ENCODE assay signal across 1 cellular context in the genomic region with DNA sequence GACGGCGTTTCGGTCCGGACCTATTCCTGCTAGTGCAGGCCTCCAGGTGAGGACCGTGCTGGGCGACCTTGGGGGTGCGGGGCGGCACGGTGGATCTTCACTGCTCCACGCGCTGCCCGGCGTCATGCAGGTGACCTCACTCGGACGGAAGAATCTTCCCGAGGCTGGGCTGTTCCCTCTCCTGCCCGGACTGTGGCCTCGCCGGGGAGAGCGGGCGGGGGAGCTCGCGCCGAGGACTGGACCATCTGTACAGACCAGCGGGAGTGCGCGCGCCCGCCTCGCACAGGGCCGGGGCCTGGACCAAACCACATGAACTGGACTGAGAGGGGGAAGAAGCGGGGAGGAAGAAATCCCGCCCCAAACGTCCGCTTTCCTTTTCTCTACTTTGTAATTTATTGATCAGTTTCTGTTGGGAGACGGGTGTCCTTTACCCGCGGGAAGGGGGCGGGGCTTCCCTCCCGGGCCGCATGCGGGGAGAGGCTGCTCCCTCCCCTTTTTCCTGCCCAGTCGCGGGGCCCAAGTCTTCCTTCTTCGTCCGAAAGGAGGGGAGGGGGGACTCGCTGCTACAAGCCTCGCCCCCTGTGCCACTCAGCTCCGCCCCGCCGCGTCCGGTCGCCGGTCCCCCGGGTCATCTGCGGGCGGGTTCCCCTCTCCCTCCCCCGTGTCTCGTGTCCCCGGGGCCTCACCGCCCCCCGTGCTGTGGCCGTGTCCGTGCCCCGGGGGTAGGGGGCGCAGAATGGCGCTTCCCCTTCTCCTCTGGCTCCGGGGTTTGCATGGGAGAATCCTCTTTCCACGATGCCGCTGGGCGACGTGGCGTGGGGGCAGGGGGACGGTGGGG.
TF ChIP-seq lines count a peak whose summit lies in the region.

No MANE protein-coding gene starts in this region.

TF ChIP-seq in HepG2, 621 proteins besides CTCF, POLR2A, EP300 and RAD21 (continued from another document and continues in another):
- TF ChIP-seq, protein P1, sequence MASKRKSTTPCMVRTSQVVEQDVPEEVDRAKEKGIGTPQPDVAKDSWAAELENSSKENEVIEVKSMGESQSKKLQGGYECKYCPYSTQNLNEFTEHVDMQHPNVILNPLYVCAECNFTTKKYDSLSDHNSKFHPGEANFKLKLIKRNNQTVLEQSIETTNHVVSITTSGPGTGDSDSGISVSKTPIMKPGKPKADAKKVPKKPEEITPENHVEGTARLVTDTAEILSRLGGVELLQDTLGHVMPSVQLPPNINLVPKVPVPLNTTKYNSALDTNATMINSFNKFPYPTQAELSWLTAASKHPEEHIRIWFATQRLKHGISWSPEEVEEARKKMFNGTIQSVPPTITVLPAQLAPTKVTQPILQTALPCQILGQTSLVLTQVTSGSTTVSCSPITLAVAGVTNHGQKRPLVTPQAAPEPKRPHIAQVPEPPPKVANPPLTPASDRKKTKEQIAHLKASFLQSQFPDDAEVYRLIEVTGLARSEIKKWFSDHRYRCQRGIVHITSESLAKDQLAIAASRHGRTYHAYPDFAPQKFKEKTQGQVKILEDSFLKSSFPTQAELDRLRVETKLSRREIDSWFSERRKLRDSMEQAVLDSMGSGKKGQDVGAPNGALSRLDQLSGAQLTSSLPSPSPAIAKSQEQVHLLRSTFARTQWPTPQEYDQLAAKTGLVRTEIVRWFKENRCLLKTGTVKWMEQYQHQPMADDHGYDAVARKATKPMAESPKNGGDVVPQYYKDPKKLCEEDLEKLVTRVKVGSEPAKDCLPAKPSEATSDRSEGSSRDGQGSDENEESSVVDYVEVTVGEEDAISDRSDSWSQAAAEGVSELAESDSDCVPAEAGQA (IDR thresholded peaks at IDR 0.05; ENCODE audit: low read depth), result peak; percentile 70; the same call in 1 of the 2 replicates
- TF ChIP-seq, protein P1 (CRISPR knock-in tag; IDR thresholded peaks at IDR 0.05; ENCODE audit: borderline replicate concordance), result no peak
- TF ChIP-seq TAF15 (IDR thresholded peaks at IDR 0.05; ENCODE audit: low read depth, low read length, poor library complexity, severe bottlenecking) (no peak), GLI4 (CRISPR knock-in tag; IDR thresholded peaks at IDR 0.05; ENCODE audit: borderline replicate concordance) (peak; percentile 8; the same call in 1 of the 2 replicates), ZNF543 (CRISPR knock-in tag; IDR thresholded peaks at IDR 0.05) (no peak; the same call in 1 of the 2 replicates), CHD4 (IDR thresholded peaks at IDR 0.05; ENCODE audit: borderline replicate concordance, low read length) (no peak), RCOR2 (CRISPR knock-in tag; IDR thresholded peaks at IDR 0.05) (no peak), AGO1 (IDR thresholded peaks at IDR 0.05; ENCODE audit: low read depth, low read length, poor library complexity, severe bottlenecking) (no peak), YEATS2 (CRISPR knock-in tag; IDR thresholded peaks at IDR 0.05; ENCODE audit: borderline replicate concordance) (no peak), PHF20 (CRISPR knock-in tag; IDR thresholded peaks at IDR 0.05) (peak; percentile 56), EZH2 (conservative IDR thresholded peaks at IDR 0.05; ENCODE audit: low read depth, low read length) (no peak), KLF12 (CRISPR knock-in tag; IDR thresholded peaks at IDR 0.05; ENCODE audit: borderline replicate concordance) (peak; percentile 61; the same call in 1 of the 2 replicates), ZIK1 (CRISPR knock-in tag; IDR thresholded peaks at IDR 0.05; ENCODE audit: borderline replicate concordance, low read depth) (peak; percentile 49; the same call in 1 of the 2 replicates), SPEN (CRISPR knock-in tag; IDR thresholded peaks at IDR 0.05; ENCODE audit: low read depth) (peak; percentile 36; the same call in 1 of the 2 replicates), ZKSCAN1 (IDR thresholded peaks at IDR 0.05; ENCODE audit: low read length) (no peak), ZNF350 (CRISPR knock-in tag; IDR thresholded peaks at IDR 0.05; ENCODE audit: borderline replicate concordance, low read depth) (peak; percentile 47; the same call in 1 of the 2 replicates), CHD2 (IDR thresholded peaks at IDR 0.05; ENCODE audit: low read depth, low read length) (no peak), ZNF788 (CRISPR knock-in tag; IDR thresholded peaks at IDR 0.05; ENCODE audit: borderline replicate concordance) (peak; percentile 81), MEF2D (CRISPR knock-in tag; IDR thresholded peaks at IDR 0.05) (no peak; the same call in 1 of the 2 replicates), PRPF4 (IDR thresholded peaks at IDR 0.05; ENCODE audit: low read depth, low read length, poor library complexity, severe bottlenecking) (no peak), TRIM24 (CRISPR knock-in tag; IDR thresholded peaks at IDR 0.05) (no peak), ZNF44 (CRISPR knock-in tag; IDR thresholded peaks at IDR 0.05) (0 out of 2 replicates have a peak, but pooled peaks have one; percentile 13), ZNF264 (CRISPR knock-in tag; IDR thresholded peaks at IDR 0.05) (no peak), ZNF772 (CRISPR knock-in tag; IDR thresholded peaks at IDR 0.05) (peak; percentile 93), ZNF34 (CRISPR knock-in tag; IDR thresholded peaks at IDR 0.05; ENCODE audit: borderline replicate concordance) (no peak), ZNF335 (CRISPR knock-in tag; IDR thresholded peaks at IDR 0.05) (no peak), RFX1 (IDR thresholded peaks at IDR 0.05) (no peak), FOXC1 (CRISPR knock-in tag; IDR thresholded peaks at IDR 0.05; ENCODE audit: borderline replicate concordance) (no peak), ZNF224 (CRISPR knock-in tag; IDR thresholded peaks at IDR 0.05) (peak; percentile 80; the same call in 1 of the 2 replicates), ZNF121 (CRISPR knock-in tag; IDR thresholded peaks at IDR 0.05) (peak; percentile 15; the same call in 1 of the 2 replicates), ZNF558 (CRISPR knock-in tag; IDR thresholded peaks at IDR 0.05; ENCODE audit: borderline replicate concordance) (peak; percentile 89), ZBTB3 (CRISPR knock-in tag; IDR thresholded peaks at IDR 0.05; ENCODE audit: borderline replicate concordance, low read depth) (no peak), HES4 (CRISPR knock-in tag; IDR thresholded peaks at IDR 0.05; ENCODE audit: borderline replicate concordance) (no peak), PHF5A (CRISPR knock-in tag; IDR thresholded peaks at IDR 0.05; ENCODE audit: low read depth, unreplicated experiment) (no peak), PAX8 (CRISPR knock-in tag; IDR thresholded peaks at IDR 0.05; ENCODE audit: borderline replicate concordance) (peak; percentile 61; the same call in 1 of the 2 replicates)
- TF ChIP-seq, protein P2, sequence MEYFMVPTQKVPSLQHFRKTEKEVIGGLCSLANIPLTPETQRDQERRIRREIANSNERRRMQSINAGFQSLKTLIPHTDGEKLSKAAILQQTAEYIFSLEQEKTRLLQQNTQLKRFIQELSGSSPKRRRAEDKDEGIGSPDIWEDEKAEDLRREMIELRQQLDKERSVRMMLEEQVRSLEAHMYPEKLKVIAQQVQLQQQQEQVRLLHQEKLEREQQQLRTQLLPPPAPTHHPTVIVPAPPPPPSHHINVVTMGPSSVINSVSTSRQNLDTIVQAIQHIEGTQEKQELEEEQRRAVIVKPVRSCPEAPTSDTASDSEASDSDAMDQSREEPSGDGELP (IDR thresholded peaks at IDR 0.05; ENCODE audit: borderline replicate concordance, low read depth), result peak; percentile 49; the same call in 1 of the 2 replicates
- TF ChIP-seq, protein P3, sequence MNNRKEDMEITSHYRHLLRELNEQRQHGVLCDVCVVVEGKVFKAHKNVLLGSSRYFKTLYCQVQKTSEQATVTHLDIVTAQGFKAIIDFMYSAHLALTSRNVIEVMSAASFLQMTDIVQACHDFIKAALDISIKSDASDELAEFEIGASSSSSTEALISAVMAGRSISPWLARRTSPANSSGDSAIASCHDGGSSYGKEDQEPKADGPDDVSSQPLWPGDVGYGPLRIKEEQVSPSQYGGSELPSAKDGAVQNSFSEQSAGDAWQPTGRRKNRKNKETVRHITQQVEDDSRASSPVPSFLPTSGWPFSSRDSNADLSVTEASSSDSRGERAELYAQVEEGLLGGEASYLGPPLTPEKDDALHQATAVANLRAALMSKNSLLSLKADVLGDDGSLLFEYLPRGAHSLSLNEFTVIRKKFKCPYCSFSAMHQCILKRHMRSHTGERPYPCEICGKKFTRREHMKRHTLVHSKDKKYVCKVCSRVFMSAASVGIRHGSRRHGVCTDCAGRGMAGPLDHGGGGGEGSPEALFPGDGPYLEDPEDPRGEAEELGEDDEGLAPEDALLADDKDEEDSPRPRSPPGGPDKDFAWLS (CRISPR knock-in tag; IDR thresholded peaks at IDR 0.05; ENCODE audit: borderline replicate concordance), result 0 out of 2 replicates have a peak, but pooled peaks have one; percentile 34
- TF ChIP-seq, protein P4, sequence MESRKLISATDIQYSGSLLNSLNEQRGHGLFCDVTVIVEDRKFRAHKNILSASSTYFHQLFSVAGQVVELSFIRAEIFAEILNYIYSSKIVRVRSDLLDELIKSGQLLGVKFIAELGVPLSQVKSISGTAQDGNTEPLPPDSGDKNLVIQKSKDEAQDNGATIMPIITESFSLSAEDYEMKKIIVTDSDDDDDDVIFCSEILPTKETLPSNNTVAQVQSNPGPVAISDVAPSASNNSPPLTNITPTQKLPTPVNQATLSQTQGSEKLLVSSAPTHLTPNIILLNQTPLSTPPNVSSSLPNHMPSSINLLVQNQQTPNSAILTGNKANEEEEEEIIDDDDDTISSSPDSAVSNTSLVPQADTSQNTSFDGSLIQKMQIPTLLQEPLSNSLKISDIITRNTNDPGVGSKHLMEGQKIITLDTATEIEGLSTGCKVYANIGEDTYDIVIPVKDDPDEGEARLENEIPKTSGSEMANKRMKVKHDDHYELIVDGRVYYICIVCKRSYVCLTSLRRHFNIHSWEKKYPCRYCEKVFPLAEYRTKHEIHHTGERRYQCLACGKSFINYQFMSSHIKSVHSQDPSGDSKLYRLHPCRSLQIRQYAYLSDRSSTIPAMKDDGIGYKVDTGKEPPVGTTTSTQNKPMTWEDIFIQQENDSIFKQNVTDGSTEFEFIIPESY (CRISPR knock-in tag; IDR thresholded peaks at IDR 0.05), result peak; percentile 28; the same call in 1 of the 2 replicates
- TF ChIP-seq, protein P5, sequence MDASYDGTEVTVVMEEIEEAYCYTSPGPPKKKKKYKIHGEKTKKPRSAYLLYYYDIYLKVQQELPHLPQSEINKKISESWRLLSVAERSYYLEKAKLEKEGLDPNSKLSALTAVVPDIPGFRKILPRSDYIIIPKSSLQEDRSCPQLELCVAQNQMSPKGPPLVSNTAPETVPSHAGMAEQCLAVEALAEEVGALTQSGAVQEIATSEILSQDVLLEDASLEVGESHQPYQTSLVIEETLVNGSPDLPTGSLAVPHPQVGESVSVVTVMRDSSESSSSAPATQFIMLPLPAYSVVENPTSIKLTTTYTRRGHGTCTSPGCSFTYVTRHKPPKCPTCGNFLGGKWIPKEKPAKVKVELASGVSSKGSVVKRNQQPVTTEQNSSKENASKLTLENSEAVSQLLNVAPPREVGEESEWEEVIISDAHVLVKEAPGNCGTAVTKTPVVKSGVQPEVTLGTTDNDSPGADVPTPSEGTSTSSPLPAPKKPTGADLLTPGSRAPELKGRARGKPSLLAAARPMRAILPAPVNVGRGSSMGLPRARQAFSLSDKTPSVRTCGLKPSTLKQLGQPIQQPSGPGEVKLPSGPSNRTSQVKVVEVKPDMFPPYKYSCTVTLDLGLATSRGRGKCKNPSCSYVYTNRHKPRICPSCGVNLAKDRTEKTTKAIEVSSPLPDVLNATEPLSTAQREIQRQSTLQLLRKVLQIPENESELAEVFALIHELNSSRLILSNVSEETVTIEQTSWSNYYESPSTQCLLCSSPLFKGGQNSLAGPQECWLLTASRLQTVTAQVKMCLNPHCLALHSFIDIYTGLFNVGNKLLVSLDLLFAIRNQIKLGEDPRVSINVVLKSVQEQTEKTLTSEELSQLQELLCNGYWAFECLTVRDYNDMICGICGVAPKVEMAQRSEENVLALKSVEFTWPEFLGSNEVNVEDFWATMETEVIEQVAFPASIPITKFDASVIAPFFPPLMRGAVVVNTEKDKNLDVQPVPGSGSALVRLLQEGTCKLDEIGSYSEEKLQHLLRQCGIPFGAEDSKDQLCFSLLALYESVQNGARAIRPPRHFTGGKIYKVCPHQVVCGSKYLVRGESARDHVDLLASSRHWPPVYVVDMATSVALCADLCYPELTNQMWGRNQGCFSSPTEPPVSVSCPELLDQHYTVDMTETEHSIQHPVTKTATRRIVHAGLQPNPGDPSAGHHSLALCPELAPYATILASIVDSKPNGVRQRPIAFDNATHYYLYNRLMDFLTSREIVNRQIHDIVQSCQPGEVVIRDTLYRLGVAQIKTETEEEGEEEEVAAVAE (CRISPR knock-in tag; IDR thresholded peaks at IDR 0.05; ENCODE audit: borderline replicate concordance), result no peak
- TF ChIP-seq, protein P6, sequence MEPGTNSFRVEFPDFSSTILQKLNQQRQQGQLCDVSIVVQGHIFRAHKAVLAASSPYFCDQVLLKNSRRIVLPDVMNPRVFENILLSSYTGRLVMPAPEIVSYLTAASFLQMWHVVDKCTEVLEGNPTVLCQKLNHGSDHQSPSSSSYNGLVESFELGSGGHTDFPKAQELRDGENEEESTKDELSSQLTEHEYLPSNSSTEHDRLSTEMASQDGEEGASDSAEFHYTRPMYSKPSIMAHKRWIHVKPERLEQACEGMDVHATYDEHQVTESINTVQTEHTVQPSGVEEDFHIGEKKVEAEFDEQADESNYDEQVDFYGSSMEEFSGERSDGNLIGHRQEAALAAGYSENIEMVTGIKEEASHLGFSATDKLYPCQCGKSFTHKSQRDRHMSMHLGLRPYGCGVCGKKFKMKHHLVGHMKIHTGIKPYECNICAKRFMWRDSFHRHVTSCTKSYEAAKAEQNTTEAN (CRISPR knock-in tag; conservative IDR thresholded peaks at IDR 0.05), result no peak
- TF ChIP-seq, protein P7, sequence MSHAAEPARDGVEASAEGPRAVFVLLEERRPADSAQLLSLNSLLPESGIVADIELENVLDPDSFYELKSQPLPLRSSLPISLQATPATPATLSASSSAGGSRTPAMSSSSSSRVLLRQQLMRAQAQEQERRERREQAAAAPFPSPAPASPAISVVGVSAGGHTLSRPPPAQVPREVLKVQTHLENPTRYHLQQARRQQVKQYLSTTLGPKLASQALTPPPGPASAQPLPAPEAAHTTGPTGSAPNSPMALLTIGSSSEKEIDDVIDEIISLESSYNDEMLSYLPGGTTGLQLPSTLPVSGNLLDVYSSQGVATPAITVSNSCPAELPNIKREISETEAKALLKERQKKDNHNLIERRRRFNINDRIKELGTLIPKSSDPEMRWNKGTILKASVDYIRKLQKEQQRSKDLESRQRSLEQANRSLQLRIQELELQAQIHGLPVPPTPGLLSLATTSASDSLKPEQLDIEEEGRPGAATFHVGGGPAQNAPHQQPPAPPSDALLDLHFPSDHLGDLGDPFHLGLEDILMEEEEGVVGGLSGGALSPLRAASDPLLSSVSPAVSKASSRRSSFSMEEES (CRISPR knock-in tag; IDR thresholded peaks at IDR 0.05), result no peak; the same call in 1 of the 2 replicates
